ENCODE assay signal across 1 cellular context in the genomic region with DNA sequence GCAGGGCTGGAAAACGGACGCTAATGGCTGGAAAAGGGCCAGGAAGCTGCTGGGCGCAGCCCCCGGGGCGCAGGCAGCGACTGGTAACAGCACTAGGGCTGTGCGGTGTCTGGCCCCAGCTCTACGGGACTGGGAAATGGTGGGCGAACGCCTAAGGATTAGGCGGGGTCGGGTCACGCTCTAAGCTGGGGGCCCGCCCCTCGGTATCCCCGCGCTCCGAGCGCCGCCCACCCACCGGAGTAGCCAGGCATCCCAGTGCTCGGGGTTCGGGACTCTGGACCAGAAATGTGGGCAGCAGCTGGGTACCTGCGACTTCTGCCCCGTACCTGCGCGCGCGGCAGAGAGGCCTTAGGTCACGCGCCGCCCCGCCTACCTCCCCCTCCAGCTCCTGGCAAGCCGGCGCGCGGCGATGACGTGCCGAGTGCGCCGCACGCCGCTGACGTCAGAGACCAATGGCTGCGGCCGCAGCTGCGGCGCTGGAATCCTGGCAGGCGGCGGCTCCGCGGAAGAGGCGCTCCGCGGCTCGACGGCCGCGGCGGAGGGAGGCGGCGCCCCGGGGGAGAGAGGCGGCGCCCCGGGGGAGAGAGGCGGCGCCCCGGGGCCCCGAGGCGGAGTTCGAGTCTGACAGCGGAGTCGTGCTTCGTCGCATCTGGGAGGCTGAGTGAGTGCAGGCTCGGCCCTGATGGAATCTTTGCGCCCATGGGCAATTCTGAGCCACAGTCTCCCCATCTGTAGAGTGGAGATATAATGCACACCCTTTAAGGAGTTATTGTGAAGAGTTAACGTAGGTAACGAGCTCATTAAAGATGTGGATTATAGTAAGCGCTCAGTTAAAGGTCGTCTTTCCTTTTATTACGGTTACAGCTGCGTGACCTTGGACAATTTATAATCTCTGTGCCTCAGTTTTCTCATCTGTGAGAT.
TF ChIP-seq lines count a peak whose summit lies in the region.

Gene HPS4, minus strand, starts transcription at position 345 of the 921 bp plus-strand sequence. CDS start 2,021 bp downstream, outside the sequence.
A gene with protein sequence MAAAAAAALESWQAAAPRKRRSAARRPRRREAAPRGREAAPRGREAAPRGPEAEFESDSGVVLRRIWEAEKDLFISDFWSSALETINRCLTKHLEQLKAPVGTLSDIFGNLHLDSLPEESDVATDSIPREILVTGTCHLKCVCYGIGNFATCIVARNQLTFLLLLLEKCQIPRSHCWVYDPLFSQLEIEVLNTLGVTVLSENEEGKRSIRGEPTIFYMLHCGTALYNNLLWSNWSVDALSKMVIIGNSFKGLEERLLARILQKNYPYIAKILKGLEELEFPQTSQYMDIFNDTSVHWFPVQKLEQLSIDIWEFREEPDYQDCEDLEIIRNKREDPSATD (plus strand): TSS at position 439 of the 921 bp plus-strand sequence. CDS start 14 bp downstream, at position 453.

TF ChIP-seq in HepG2, 621 proteins besides CTCF, POLR2A, EP300 and RAD21 (continued from another document and continues in another):
- TF ChIP-seq MNT (IDR thresholded peaks at IDR 0.05) (peak; percentile 53), DNMT1 (CRISPR knock-in tag; IDR thresholded peaks at IDR 0.05) (0 out of 2 replicates have a peak, but pooled peaks have one; percentile 73), TRIM24 (CRISPR knock-in tag; IDR thresholded peaks at IDR 0.05) (no peak), PAF1 (CRISPR knock-in tag; IDR thresholded peaks at IDR 0.05) (no peak), ZNF619 (CRISPR knock-in tag; IDR thresholded peaks at IDR 0.05) (peak; percentile 92), ZNF3 (CRISPR knock-in tag; IDR thresholded peaks at IDR 0.05) (no peak), KLF15 (CRISPR knock-in tag; IDR thresholded peaks at IDR 0.05; ENCODE audit: borderline replicate concordance) (no peak; the same call in 1 of the 2 replicates), ZMYM4 (CRISPR knock-in tag; IDR thresholded peaks at IDR 0.05) (peak; percentile 89), ZNF382 (CRISPR knock-in tag; IDR thresholded peaks at IDR 0.05; ENCODE audit: borderline replicate concordance) (no peak), ZKSCAN1 (IDR thresholded peaks at IDR 0.05; ENCODE audit: low read length) (no peak), THYN1 (CRISPR knock-in tag; IDR thresholded peaks at IDR 0.05; ENCODE audit: borderline replicate concordance, low read depth) (no peak), NFIC (IDR thresholded peaks at IDR 0.05; ENCODE audit: low read length) (no peak), ZNF230 (CRISPR knock-in tag; IDR thresholded peaks at IDR 0.05) (no peak), ATF5 (CRISPR knock-in tag; IDR thresholded peaks at IDR 0.05; ENCODE audit: low read depth) (no peak), ZNF546 (CRISPR knock-in tag; conservative IDR thresholded peaks at IDR 0.05) (peak; percentile 44; the same call in 1 of the 2 replicates), NFE2L1 (CRISPR knock-in tag; IDR thresholded peaks at IDR 0.05; ENCODE audit: borderline replicate concordance) (no peak), ZNF33B (CRISPR knock-in tag; IDR thresholded peaks at IDR 0.05) (0 out of 2 replicates have a peak, but pooled peaks have one; percentile 15), ELF3 (CRISPR knock-in tag; IDR thresholded peaks at IDR 0.05) (peak; percentile 37; the same call in 1 of the 2 replicates), MBNL3 (CRISPR knock-in tag; conservative IDR thresholded peaks at IDR 0.05) (no peak), ZNF24 (IDR thresholded peaks at IDR 0.05) (no peak), SMARCE1 (IDR thresholded peaks at IDR 0.05; ENCODE audit: borderline replicate concordance) (no peak), MLLT10 (CRISPR knock-in tag; IDR thresholded peaks at IDR 0.05) (no peak), ZNF674 (CRISPR knock-in tag; IDR thresholded peaks at IDR 0.05; ENCODE audit: low read depth) (no peak), ZNF432 (CRISPR knock-in tag; IDR thresholded peaks at IDR 0.05; ENCODE audit: borderline replicate concordance) (no peak), KMT2B (CRISPR knock-in tag; IDR thresholded peaks at IDR 0.05) (peak; percentile 97), ZSCAN29 (CRISPR knock-in tag; conservative IDR thresholded peaks at IDR 0.05) (no peak), ZNF205 (CRISPR knock-in tag; IDR thresholded peaks at IDR 0.05) (no peak), RXRB (CRISPR knock-in tag; IDR thresholded peaks at IDR 0.05; ENCODE audit: borderline replicate concordance) (peak; percentile 72), TMF1 (CRISPR knock-in tag; IDR thresholded peaks at IDR 0.05; ENCODE audit: low read depth) (0 out of 2 replicates have a peak, but pooled peaks have one; percentile 67), CSRNP2 (CRISPR knock-in tag; conservative IDR thresholded peaks at IDR 0.05; ENCODE audit: low read depth) (no peak), HNRNPLL (IDR thresholded peaks at IDR 0.05; ENCODE audit: low read depth, low read length, poor library complexity, severe bottlenecking) (peak; percentile 81)
- TF ChIP-seq, protein P1, sequence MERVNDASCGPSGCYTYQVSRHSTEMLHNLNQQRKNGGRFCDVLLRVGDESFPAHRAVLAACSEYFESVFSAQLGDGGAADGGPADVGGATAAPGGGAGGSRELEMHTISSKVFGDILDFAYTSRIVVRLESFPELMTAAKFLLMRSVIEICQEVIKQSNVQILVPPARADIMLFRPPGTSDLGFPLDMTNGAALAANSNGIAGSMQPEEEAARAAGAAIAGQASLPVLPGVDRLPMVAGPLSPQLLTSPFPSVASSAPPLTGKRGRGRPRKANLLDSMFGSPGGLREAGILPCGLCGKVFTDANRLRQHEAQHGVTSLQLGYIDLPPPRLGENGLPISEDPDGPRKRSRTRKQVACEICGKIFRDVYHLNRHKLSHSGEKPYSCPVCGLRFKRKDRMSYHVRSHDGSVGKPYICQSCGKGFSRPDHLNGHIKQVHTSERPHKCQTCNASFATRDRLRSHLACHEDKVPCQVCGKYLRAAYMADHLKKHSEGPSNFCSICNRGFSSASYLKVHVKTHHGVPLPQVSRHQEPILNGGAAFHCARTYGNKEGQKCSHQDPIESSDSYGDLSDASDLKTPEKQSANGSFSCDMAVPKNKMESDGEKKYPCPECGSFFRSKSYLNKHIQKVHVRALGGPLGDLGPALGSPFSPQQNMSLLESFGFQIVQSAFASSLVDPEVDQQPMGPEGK (CRISPR knock-in tag; IDR thresholded peaks at IDR 0.05), result peak; percentile 70; the same call in 1 of the 2 replicates
- TF ChIP-seq, protein P2, sequence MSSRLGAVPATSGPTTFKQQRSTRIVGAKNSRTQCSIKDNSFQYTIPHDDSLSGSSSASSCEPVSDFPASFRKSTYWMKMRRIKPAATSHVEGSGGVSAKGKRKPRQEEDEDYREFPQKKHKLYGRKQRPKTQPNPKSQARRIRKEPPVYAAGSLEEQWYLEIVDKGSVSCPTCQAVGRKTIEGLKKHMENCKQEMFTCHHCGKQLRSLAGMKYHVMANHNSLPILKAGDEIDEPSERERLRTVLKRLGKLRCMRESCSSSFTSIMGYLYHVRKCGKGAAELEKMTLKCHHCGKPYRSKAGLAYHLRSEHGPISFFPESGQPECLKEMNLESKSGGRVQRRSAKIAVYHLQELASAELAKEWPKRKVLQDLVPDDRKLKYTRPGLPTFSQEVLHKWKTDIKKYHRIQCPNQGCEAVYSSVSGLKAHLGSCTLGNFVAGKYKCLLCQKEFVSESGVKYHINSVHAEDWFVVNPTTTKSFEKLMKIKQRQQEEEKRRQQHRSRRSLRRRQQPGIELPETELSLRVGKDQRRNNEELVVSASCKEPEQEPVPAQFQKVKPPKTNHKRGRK (CRISPR knock-in tag; IDR thresholded peaks at IDR 0.05), result no peak
- TF ChIP-seq, protein P3, sequence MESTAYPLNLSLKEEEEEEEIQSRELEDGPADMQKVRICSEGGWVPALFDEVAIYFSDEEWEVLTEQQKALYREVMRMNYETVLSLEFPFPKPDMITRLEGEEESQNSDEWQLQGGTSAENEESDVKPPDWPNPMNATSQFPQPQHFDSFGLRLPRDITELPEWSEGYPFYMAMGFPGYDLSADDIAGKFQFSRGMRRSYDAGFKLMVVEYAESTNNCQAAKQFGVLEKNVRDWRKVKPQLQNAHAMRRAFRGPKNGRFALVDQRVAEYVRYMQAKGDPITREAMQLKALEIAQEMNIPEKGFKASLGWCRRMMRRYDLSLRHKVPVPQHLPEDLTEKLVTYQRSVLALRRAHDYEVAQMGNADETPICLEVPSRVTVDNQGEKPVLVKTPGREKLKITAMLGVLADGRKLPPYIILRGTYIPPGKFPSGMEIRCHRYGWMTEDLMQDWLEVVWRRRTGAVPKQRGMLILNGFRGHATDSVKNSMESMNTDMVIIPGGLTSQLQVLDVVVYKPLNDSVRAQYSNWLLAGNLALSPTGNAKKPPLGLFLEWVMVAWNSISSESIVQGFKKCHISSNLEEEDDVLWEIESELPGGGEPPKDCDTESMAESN (CRISPR knock-in tag; conservative IDR thresholded peaks at IDR 0.05), result peak; percentile 81
- TF ChIP-seq, protein P4, sequence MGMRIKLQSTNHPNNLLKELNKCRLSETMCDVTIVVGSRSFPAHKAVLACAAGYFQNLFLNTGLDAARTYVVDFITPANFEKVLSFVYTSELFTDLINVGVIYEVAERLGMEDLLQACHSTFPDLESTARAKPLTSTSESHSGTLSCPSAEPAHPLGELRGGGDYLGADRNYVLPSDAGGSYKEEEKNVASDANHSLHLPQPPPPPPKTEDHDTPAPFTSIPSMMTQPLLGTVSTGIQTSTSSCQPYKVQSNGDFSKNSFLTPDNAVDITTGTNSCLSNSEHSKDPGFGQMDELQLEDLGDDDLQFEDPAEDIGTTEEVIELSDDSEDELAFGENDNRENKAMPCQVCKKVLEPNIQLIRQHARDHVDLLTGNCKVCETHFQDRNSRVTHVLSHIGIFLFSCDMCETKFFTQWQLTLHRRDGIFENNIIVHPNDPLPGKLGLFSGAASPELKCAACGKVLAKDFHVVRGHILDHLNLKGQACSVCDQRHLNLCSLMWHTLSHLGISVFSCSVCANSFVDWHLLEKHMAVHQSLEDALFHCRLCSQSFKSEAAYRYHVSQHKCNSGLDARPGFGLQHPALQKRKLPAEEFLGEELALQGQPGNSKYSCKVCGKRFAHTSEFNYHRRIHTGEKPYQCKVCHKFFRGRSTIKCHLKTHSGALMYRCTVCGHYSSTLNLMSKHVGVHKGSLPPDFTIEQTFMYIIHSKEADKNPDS (CRISPR knock-in tag; IDR thresholded peaks at IDR 0.05), result no peak
- TF ChIP-seq, protein P5, sequence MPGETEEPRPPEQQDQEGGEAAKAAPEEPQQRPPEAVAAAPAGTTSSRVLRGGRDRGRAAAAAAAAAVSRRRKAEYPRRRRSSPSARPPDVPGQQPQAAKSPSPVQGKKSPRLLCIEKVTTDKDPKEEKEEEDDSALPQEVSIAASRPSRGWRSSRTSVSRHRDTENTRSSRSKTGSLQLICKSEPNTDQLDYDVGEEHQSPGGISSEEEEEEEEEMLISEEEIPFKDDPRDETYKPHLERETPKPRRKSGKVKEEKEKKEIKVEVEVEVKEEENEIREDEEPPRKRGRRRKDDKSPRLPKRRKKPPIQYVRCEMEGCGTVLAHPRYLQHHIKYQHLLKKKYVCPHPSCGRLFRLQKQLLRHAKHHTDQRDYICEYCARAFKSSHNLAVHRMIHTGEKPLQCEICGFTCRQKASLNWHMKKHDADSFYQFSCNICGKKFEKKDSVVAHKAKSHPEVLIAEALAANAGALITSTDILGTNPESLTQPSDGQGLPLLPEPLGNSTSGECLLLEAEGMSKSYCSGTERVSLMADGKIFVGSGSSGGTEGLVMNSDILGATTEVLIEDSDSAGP (CRISPR knock-in tag; IDR thresholded peaks at IDR 0.05; ENCODE audit: borderline replicate concordance), result peak; percentile 82
- TF ChIP-seq, protein P6, sequence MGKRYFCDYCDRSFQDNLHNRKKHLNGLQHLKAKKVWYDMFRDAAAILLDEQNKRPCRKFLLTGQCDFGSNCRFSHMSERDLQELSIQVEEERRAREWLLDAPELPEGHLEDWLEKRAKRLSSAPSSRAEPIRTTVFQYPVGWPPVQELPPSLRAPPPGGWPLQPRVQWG (CRISPR knock-in tag; IDR thresholded peaks at IDR 0.05; ENCODE audit: borderline replicate concordance, low read depth), result no peak
- TF ChIP-seq, protein P7, sequence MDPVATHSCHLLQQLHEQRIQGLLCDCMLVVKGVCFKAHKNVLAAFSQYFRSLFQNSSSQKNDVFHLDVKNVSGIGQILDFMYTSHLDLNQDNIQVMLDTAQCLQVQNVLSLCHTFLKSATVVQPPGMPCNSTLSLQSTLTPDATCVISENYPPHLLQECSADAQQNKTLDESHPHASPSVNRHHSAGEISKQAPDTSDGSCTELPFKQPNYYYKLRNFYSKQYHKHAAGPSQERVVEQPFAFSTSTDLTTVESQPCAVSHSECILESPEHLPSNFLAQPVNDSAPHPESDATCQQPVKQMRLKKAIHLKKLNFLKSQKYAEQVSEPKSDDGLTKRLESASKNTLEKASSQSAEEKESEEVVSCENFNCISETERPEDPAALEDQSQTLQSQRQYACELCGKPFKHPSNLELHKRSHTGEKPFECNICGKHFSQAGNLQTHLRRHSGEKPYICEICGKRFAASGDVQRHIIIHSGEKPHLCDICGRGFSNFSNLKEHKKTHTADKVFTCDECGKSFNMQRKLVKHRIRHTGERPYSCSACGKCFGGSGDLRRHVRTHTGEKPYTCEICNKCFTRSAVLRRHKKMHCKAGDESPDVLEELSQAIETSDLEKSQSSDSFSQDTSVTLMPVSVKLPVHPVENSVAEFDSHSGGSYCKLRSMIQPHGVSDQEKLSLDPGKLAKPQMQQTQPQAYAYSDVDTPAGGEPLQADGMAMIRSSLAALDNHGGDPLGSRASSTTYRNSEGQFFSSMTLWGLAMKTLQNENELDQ (CRISPR knock-in tag; IDR thresholded peaks at IDR 0.05; ENCODE audit: borderline replicate concordance), result peak; percentile 34; the same call in 1 of the 2 replicates
